In the genomic region with DNA sequence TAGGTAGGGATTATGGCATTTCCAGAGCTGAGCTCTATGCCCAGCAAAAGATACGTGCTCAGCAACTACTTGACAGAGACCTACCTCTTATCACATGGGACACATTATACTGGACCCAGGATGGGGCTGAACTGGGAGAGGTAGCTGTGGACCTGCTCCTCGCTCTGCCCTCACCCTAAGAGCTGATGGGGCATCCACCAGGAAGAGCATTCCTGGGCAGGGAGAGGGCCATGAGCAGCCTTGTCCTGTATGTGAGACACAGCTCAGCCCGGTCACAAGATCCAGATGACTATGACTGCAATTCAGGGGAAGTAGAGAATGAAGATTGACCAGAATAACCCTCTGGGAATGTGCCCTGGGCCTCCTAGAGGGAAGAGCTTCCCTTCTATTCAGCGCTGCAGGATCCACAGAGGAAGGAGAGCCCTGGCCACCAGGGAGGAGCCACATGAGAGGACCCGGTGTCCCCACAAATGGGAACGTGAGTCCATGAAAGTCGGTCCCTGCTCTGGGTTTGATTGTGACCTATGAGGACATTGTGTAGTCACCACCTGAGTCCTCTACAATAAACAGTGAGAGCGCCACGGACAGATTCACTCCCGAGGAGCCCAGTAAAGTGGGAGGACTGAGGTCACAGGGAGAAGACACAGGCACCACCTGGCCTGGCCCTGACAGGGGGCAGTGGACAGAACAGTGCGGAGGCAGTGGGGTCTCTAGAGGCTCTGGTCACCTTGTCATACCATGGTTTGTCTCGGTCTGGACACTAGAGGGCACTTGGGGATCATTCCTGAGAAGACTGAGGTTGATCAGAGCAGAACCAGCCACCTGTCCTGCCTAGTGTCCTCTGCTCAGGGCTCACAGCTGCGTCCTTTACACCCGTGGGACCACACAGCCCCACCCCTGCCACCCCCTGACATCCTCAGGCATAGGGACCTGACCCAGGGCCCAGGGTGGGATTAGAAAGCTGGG, we compare ENCODE assay signal across 8 cellular contexts.
DNase-seq lines count a peak whose midpoint lies in the region; ATAC-seq and TF ChIP-seq lines count a peak whose summit lies in the region.

No MANE protein-coding gene starts in this region.

- no peaks in the 10 kb centered on the region for H3K9me3 ChIP-seq in CD8-positive, alpha-beta T cell (ENCODE audit: low read length)

- TF ChIP-seq CTCF in fibroblast of mammary gland (conservative IDR thresholded peaks at IDR 0.05; ENCODE audit: control insufficient read depth, insufficient read depth, low read depth, low read length) = peak; percentile 48
- no peak for TF ChIP-seq CTCF in CD8-positive, alpha-beta T cell (IDR thresholded peaks at IDR 0.05)

- H3K4me3 ChIP-seq in fibroblast of mammary gland (ENCODE audit: control insufficient read depth, low read depth, low read length) = no peak overlapping the region
- no peak overlapping the region for H3K4me3 ChIP-seq in CD8-positive, alpha-beta T cell (ENCODE audit: low read depth, low read length)

- DNase-seq in D341Med (ENCODE audit: low spot score) (peak; percentile 62), HCEC 1CT (peak; percentile 11), RPMI8226 (peak; percentile 44), fibroblast of mammary gland (ENCODE audit: low read depth) (peak; percentile 17), renal cortical epithelial cell (ENCODE audit: low read depth) (peak; percentile 21), occipital lobe (lab: John Stamatoyannopoulos, UW) (no peak), NCI-H526 treated with DMSO at 0.1 percent for 48 hours (lab: John Stamatoyannopoulos, UW) (no peak)
- DNase-seq in CD8-positive, alpha-beta T cell = no peak

- no peaks in the 10 kb centered on the region for H3K27me3 ChIP-seq in CD8-positive, alpha-beta T cell (ENCODE audit: insufficient read depth, low read length)

- H3K27me3 Mint-ChIP-seq in CD8-positive, alpha-beta T cell (ENCODE audit: low read depth) = peaks cover 30% of the 10 kb centered on the region

- no peak overlapping the region for H3K27ac ChIP-seq in CD8-positive, alpha-beta T cell (ENCODE audit: low read depth, low read length)

- no peaks in the 10 kb centered on the region for H3K4me1 Mint-ChIP-seq in CD8-positive, alpha-beta T cell (ENCODE audit: low read depth)

- POLR2A ChIA-PET in CD8-positive, alpha-beta T cell (lab: Charles Lee) = no interaction called here

- no peaks in the 10 kb centered on the region for H3K9me3 Mint-ChIP-seq in CD8-positive, alpha-beta T cell

- no peaks in the 10 kb centered on the region for H3K4me1 ChIP-seq in CD8-positive, alpha-beta T cell (ENCODE audit: insufficient read depth, low read length)

- no peak overlapping the region for H3K4me3 Mint-ChIP-seq in CD8-positive, alpha-beta T cell

- H3K27ac Mint-ChIP-seq in CD8-positive, alpha-beta T cell = no peak overlapping the region

- no peaks in the 10 kb centered on the region for H3K36me3 Mint-ChIP-seq in CD8-positive, alpha-beta T cell

- H3K36me3 ChIP-seq in CD8-positive, alpha-beta T cell (ENCODE audit: insufficient read depth, low read length) = no peaks in the 10 kb centered on the region

- CTCF ChIA-PET in CD8-positive, alpha-beta T cell (lab: Charles Lee) = interaction anchor here (2.6 kb wide), 1 partner anchor 14 kb away, joined by 9 read pairs; no protein-coding TSS in a partner anchor

- intact Hi-C loops in CD8-positive, alpha-beta T cell (cut with DNase I, micrococcal nuclease) = no loop called here

- ATAC-seq in CD8-positive, alpha-beta T cell = no peak

Comparison
In these comparisons a context has a peak if more than half of its experiments do, and no peak if none do; other contexts are left out.
1. DNase-seq: peak in D341Med (single experiment), HCEC 1CT (single experiment), RPMI8226 (single experiment), fibroblast of mammary gland (single experiment) and renal cortical epithelial cell (single experiment); none in occipital lobe (single experiment), CD8-positive, alpha-beta T cell (0 of 7) and NCI-H526 treated with DMSO at 0.1 percent for 48 hours (single experiment).